19 cellular contexts compared by ENCODE assay signal in genomic region chr3:117252208-117252607, GRCh38.
DNase-seq lines count a peak whose midpoint lies in the region; ATAC-seq, FAIRE-seq and TF ChIP-seq lines count a peak whose summit lies in the region.
"Had no signal": no experiment of that assay in that cellular context is flagged by ENCODE, and none has a peak within 500 bp of the region (broad histone marks: within the 10 kb centered on the region; RNA-seq: fewer than 3 reads in every experiment).

No MANE protein-coding gene starts in this region.

- no peaks in the 10 kb centered on the region for H3K36me3 ChIP-seq in adipocyte (ENCODE audit: control insufficient read depth, insufficient read depth, low read length, severe bottlenecking)
- H3K36me3 ChIP-seq: right lobe of liver had no signal

- H3K4me3 ChIP-seq in A549 = no peak overlapping the region
- no peak overlapping the region for H3K4me3 ChIP-seq in adipocyte (ENCODE audit: low read length)
- H3K4me3 ChIP-seq: right lobe of liver had no signal

- POLR2A ChIA-PET in A549 (lab: Yijun Ruan, JAX) = no interaction called here

- peak overlapping the region; percentile 49 for H3K4me2 ChIP-seq in A549

- DNase-seq in A549 (ENCODE audit: low read depth in 1 of 2, low spot score in 1 of 2) (peak; percentile 29 to 70), adipocyte (ENCODE audit: low read depth) (peak; percentile 3), glomerular endothelial cell (ENCODE audit: extremely low read depth, low read depth, low spot score) (peak; percentile 45), NCI-H526 treated with DMSO at 0.1 percent for 48 hours (lab: John Stamatoyannopoulos, UW) (no peak), omental fat pad (ENCODE audit: low spot score) (no peak), SHP77 treated with DMSO at 0.1 percent for 48 hours (lab: John Stamatoyannopoulos, UW) (no peak)
- no peak for DNase-seq in activated CD4-positive, CD25-positive, alpha-beta regulatory T cell (lab: John Stamatoyannopoulos, UW)
- DNase-seq: activated T-cell treated with anti-CD3 and anti-CD28 coated beads, Interleukin-2, amount 50 U/mL, for 1 hour; amniotic stem cell; CD8-positive, alpha-beta memory T cell; Karpas-422; NCI-H1694 treated with DMSO at 0.1 percent for 48 hours; NCI-H69; nephron progenitor cell; right lobe of liver; RPMI8226; stimulated activated CD4-positive, alpha-beta T cell treated with anti-CD3 and anti-CD28 coated beads, Interleukin-4, amount 100 ng/mL, for 4 hours had no signal

- WGBS in A549 (ENCODE audit: missing lambda C conversion rate) = 2% methylated on average over 2 of the region's 2 CpGs

- H3K9me3 ChIP-seq in A549 (no peaks in the 10 kb centered on the region), adipocyte (ENCODE audit: control insufficient read depth, low read length) (no peaks in the 10 kb centered on the region)
- H3K9me3 ChIP-seq: right lobe of liver had no signal

- TF ChIP-seq POLR2A in A549 (IDR thresholded peaks at IDR 0.05; ENCODE audit: low read length) = no peak

- no peak for FAIRE-seq in A549 (lab: Jason Lieb, UNC)
- FAIRE-seq: H1 had no signal

- ATAC-seq in A549 (peak; percentile 94), HG03442 (IDR thresholded peaks at IDR 0.05; ENCODE audit: unreplicated experiment) (peak; percentile 60), omental fat pad (ENCODE audit: low FRiP score) (no peak)

- no peaks in the 10 kb centered on the region for H3K27me3 ChIP-seq in adipocyte (replicated peaks; ENCODE audit: control insufficient read depth, insufficient read depth, low read length)
- H3K27me3 ChIP-seq: right lobe of liver had no signal

- TF ChIP-seq CTCF in A549 (IDR thresholded peaks at IDR 0.05) (no peak), omental fat pad (IDR thresholded peaks at IDR 0.05) (no peak)

- H3K27ac ChIP-seq in A549 = peak overlapping the region; percentile 35 to 66; a peak in 3 of 6 replicates
- H3K27ac ChIP-seq: right lobe of liver had no signal

- TF ChIP-seq RAD21 in A549 (conservative IDR thresholded peaks at IDR 0.05 in 1 of 2, IDR thresholded peaks at IDR 0.05 in 1 of 2) = peak in 1 of 2 experiments; percentile 9; a peak in 1 of 5 replicates

- H3K4me1 ChIP-seq in A549 (peaks cover 36% of the 10 kb centered on the region), adipocyte (ENCODE audit: control insufficient read depth, insufficient read depth, low read length) (no peaks in the 10 kb centered on the region)

- H3K9ac ChIP-seq in adipocyte (ENCODE audit: low read length) = no peak overlapping the region

- CTCF ChIA-PET in A549 (lab: Yijun Ruan, JAX) = no interaction called here

- no peak; a peak in 1 of 5 replicates for TF ChIP-seq EP300 in A549 (IDR thresholded peaks at IDR 0.05)

TF ChIP-seq in A549, 52 proteins besides CTCF, POLR2A, EP300 and RAD21 (continues in another document):
- no peak for TF ChIP-seq RARB (CRISPR knock-in tag; IDR thresholded peaks at IDR 0.05)
- TF ChIP-seq REST (IDR thresholded peaks at IDR 0.05) = no peak
- TF ChIP-seq E2F6 (IDR thresholded peaks at IDR 0.05; ENCODE audit: borderline replicate concordance, low read depth) = no peak
- TF ChIP-seq JUN (IDR thresholded peaks at IDR 0.05) = peak in 1 of 2 experiments; percentile 67; a peak in 2 of 5 replicates
- TF ChIP-seq CHD2 (IDR thresholded peaks at IDR 0.05; ENCODE audit: low read length, partially characterized antibody) = no peak
- TF ChIP-seq USF2 (IDR thresholded peaks at IDR 0.05) = no peak
- no peak for TF ChIP-seq TFCP2L1 (CRISPR knock-in tag; IDR thresholded peaks at IDR 0.05)
- TF ChIP-seq CBX2 (IDR thresholded peaks at IDR 0.05; ENCODE audit: borderline replicate concordance, low read depth) = no peak
- TF ChIP-seq MAFK (IDR thresholded peaks at IDR 0.05; ENCODE audit: partially characterized antibody) = no peak
- no peak for TF ChIP-seq ZC3H11A (IDR thresholded peaks at IDR 0.05)
- peak; percentile 74 for TF ChIP-seq FOSL2 (IDR thresholded peaks at IDR 0.05)
- peak; percentile 94 for TF ChIP-seq FOSL2 (CRISPR knock-in tag; IDR thresholded peaks at IDR 0.05)
- TF ChIP-seq RCOR1 (IDR thresholded peaks at IDR 0.05; ENCODE audit: low read depth, low read length) = no peak
- TF ChIP-seq JUNB (IDR thresholded peaks at IDR 0.05) = peak; percentile 89
- TF ChIP-seq HMGXB4 (CRISPR knock-in tag; IDR thresholded peaks at IDR 0.05; ENCODE audit: borderline replicate concordance) = no peak
- TF ChIP-seq HOXB13 (CRISPR knock-in tag; IDR thresholded peaks at IDR 0.05; ENCODE audit: low read depth) = no peak
- TF ChIP-seq GATA3 (IDR thresholded peaks at IDR 0.05; ENCODE audit: borderline replicate concordance) = peak; percentile 78; the same call in 1 of the 2 replicates
- TF ChIP-seq CEBPB (IDR thresholded peaks at IDR 0.05) = peak in 1 of 2 experiments; percentile 58; a peak in 1 of 4 replicates
- TF ChIP-seq SREBF2 (IDR thresholded peaks at IDR 0.05) = no peak
- TF ChIP-seq ELK1 (IDR thresholded peaks at IDR 0.05; ENCODE audit: low read depth, low read length) = no peak
- peak; percentile 47; the same call in 1 of the 2 replicates for TF ChIP-seq MAX (IDR thresholded peaks at IDR 0.05)
- no peak for TF ChIP-seq FOSB (CRISPR knock-in tag; IDR thresholded peaks at IDR 0.05)
- no peak for TF ChIP-seq POLR2AphosphoS2 (conservative IDR thresholded peaks at IDR 0.05; ENCODE audit: low read length)
- no peak for TF ChIP-seq HEYL (CRISPR knock-in tag; IDR thresholded peaks at IDR 0.05)
- TF ChIP-seq ZNF302 (CRISPR knock-in tag; IDR thresholded peaks at IDR 0.05) = no peak
- no peak for TF ChIP-seq KDM1A (IDR thresholded peaks at IDR 0.05; ENCODE audit: low read depth)
- no peak for TF ChIP-seq CBX8 (IDR thresholded peaks at IDR 0.05)

Comparison
In these comparisons a context has a peak if more than half of its experiments do, and no peak if none do; other contexts are left out.
1. DNase-seq: peak in A549 (2 of 2), adipocyte (single experiment) and glomerular endothelial cell (single experiment); none in activated CD4-positive, CD25-positive, alpha-beta regulatory T cell (0 of 4), NCI-H526 treated with DMSO at 0.1 percent for 48 hours (single experiment), omental fat pad (single experiment) and SHP77 treated with DMSO at 0.1 percent for 48 hours (single experiment).